1 cellular context compared by ENCODE assay signal in the genomic region with DNA sequence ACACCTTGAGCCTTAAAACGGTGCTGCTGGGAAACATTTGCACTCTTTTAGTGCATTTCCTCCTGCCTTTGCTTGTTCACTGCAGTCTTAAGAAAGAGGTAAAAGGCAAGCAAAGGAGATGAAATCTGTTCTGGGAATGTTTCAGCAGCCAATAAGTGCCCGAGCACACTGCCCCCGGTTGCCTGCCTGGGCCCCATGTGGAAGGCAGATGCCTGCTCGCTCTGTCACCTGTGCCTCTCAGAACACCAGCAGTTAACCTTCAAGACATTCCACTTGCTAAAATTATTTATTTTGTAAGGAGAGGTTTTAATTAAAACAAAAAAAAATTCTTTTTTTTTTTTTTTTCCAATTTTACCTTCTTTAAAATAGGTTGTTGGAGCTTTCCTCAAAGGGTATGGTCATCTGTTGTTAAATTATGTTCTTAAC.
TF ChIP-seq lines count a peak whose summit lies in the region.

No MANE protein-coding gene starts in this region.

TF ChIP-seq in HEK293, 187 proteins besides CTCF, POLR2A, EP300 and RAD21 (continued from another document):
- TF ChIP-seq, protein P1, sequence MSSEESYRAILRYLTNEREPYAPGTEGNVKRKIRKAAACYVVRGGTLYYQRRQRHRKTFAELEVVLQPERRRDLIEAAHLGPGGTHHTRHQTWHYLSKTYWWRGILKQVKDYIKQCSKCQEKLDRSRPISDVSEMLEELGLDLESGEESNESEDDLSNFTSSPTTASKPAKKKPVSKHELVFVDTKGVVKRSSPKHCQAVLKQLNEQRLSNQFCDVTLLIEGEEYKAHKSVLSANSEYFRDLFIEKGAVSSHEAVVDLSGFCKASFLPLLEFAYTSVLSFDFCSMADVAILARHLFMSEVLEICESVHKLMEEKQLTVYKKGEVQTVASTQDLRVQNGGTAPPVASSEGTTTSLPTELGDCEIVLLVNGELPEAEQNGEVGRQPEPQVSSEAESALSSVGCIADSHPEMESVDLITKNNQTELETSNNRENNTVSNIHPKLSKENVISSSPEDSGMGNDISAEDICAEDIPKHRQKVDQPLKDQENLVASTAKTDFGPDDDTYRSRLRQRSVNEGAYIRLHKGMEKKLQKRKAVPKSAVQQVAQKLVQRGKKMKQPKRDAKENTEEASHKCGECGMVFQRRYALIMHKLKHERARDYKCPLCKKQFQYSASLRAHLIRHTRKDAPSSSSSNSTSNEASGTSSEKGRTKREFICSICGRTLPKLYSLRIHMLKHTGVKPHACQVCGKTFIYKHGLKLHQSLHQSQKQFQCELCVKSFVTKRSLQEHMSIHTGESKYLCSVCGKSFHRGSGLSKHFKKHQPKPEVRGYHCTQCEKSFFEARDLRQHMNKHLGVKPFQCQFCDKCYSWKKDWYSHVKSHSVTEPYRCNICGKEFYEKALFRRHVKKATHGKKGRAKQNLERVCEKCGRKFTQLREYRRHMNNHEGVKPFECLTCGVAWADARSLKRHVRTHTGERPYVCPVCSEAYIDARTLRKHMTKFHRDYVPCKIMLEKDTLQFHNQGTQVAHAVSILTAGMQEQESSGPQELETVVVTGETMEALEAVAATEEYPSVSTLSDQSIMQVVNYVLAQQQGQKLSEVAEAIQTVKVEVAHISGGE (tag by site-specific recombination; conservative IDR thresholded peaks at IDR 0.05; ENCODE audit: low read depth) = no peak
- TF ChIP-seq ZNF341 (tag by site-specific recombination; IDR thresholded peaks at IDR 0.05; ENCODE audit: low read depth) = no peak
- no peak for TF ChIP-seq ZNF514 (tag by site-specific recombination; IDR thresholded peaks at IDR 0.05)
- no peak for TF ChIP-seq ZNF202 (tag by site-specific recombination; IDR thresholded peaks at IDR 0.05; ENCODE audit: borderline replicate concordance)
- TF ChIP-seq SP7 (tag by site-specific recombination; IDR thresholded peaks at IDR 0.05) = no peak
- no peak for TF ChIP-seq ZFP37 (tag by site-specific recombination; IDR thresholded peaks at IDR 0.05)
- no peak for TF ChIP-seq HOXC10 (CRISPR knock-in tag; IDR thresholded peaks at IDR 0.05)
- no peak for TF ChIP-seq ZNF184 (tag by site-specific recombination; IDR thresholded peaks at IDR 0.05)
- TF ChIP-seq YY1 (tag by site-specific recombination; IDR thresholded peaks at IDR 0.05) = no peak
- no peak for TF ChIP-seq OVOL3 (tag by site-specific recombination; IDR thresholded peaks at IDR 0.05)
- no peak for TF ChIP-seq ZNF776 (tag by site-specific recombination; IDR thresholded peaks at IDR 0.05; ENCODE audit: borderline replicate concordance)
- TF ChIP-seq ZNF580 (tag by site-specific recombination; IDR thresholded peaks at IDR 0.05) = no peak
- no peak for TF ChIP-seq BCL11B (tag by site-specific recombination; IDR thresholded peaks at IDR 0.05; ENCODE audit: low read depth)
